13 cellular contexts compared by ENCODE assay signal in genomic region chr2:1856922-1857321, GRCh38.
A peak's percentile ranks its signal among the peaks of the same experiment; 100 is the strongest.
DNase-seq lines count a peak whose midpoint lies in the region; ATAC-seq and TF ChIP-seq lines count a peak whose summit lies in the region.
"Had no signal": no experiment of that assay in that cellular context is flagged by ENCODE, and none has a peak within 500 bp of the region (broad histone marks: within the 10 kb centered on the region; RNA-seq: fewer than 3 reads in every experiment).

No MANE protein-coding gene starts in this region.

- H3K27ac ChIP-seq in HCT116 (ENCODE audit: low read depth, low read length) (no peak overlapping the region), foreskin keratinocyte (no peak overlapping the region), ovary (no peak overlapping the region)
- no peak overlapping the region for H3K27ac ChIP-seq in effector memory CD4-positive, alpha-beta T cell (ENCODE audit: insufficient read depth, low read length, poor library complexity, severe bottlenecking)
- no peak overlapping the region for H3K27ac ChIP-seq in naive thymus-derived CD4-positive, alpha-beta T cell (ENCODE audit: low read depth, low read length)
- H3K27ac ChIP-seq: uterus had no signal

- CTCF ChIA-PET in HCT116 (lab: Charles Lee), result no interaction called here
- CTCF ChIA-PET in naive thymus-derived CD4-positive, alpha-beta T cell (lab: Charles Lee), result no interaction called here

- no peak overlapping the region for H3K4me3 Mint-ChIP-seq in naive thymus-derived CD4-positive, alpha-beta T cell
- H3K4me3 Mint-ChIP-seq: activated CD8-positive, alpha-beta memory T cell treated with anti-CD3 and anti-CD28 coated beads, Interleukin-2, amount 10 ng/mL, durations not matched to agents 7 days and 5 days; stimulated activated naive CD8-positive, alpha-beta T cell treated with anti-CD3 and anti-CD28 coated beads, Interleukin-15, amount 100 ng/mL, for 72 hours had no signal

- TF ChIP-seq RAD21 in HCT116 (IDR thresholded peaks at IDR 0.05; ENCODE audit: low read depth), result no peak

- no peak for TF ChIP-seq CTCF in HCT116 (IDR thresholded peaks at IDR 0.05 in 2 of 3, conservative IDR thresholded peaks at IDR 0.05 in 1 of 3; ENCODE audit: borderline replicate concordance in 1 of 3, insufficient read depth in 1 of 3, low read depth in 2 of 3, low read length in 2 of 3)
- TF ChIP-seq CTCF in astrocyte of the spinal cord (IDR thresholded peaks at IDR 0.05; ENCODE audit: low read depth, low read length), result no peak
- no peak for TF ChIP-seq CTCF in foreskin keratinocyte (conservative IDR thresholded peaks at IDR 0.05)
- TF ChIP-seq CTCF in ovary (IDR thresholded peaks at IDR 0.05), result no peak

- no peaks in the 10 kb centered on the region for H4K20me1 ChIP-seq in HCT116 (ENCODE audit: insufficient read depth)

- peaks cover 0 to 6% (median 0%) of the 10 kb centered on the region in 7 donors for H3K4me1 Mint-ChIP-seq in naive thymus-derived CD4-positive, alpha-beta T cell
- H3K4me1 Mint-ChIP-seq: activated CD8-positive, alpha-beta memory T cell treated with anti-CD3 and anti-CD28 coated beads, Interleukin-2, amount 10 ng/mL, durations not matched to agents 7 days and 5 days had no signal

- no peak for TF ChIP-seq EP300 in ovary (IDR thresholded peaks at IDR 0.05)

- WGBS in ovary, 3 donors, result 63 to 70% (median 64%) methylated on average over 7 of the region's 7 CpGs

- no peak overlapping the region for H3K9ac ChIP-seq in HCT116 (ENCODE audit: low read length)

- no peak overlapping the region for H3K4me2 ChIP-seq in HCT116 (ENCODE audit: low read length)

- POLR2A ChIA-PET in HCT116 (lab: Charles Lee), result no interaction called here
- POLR2A ChIA-PET in naive thymus-derived CD4-positive, alpha-beta T cell (lab: Charles Lee), result no interaction called here

- peaks cover 34% of the 10 kb centered on the region for H3K27me3 ChIP-seq in HCT116 (ENCODE audit: insufficient read depth, low read length)
- peaks cover 8% of the 10 kb centered on the region for H3K27me3 ChIP-seq in foreskin keratinocyte
- H3K27me3 ChIP-seq in effector memory CD4-positive, alpha-beta T cell (replicated peaks; ENCODE audit: control insufficient read depth, insufficient read depth, low read length, poor library complexity, severe bottlenecking), result no peaks in the 10 kb centered on the region
- no peaks in the 10 kb centered on the region for H3K27me3 ChIP-seq in ovary
- H3K27me3 ChIP-seq in naive thymus-derived CD4-positive, alpha-beta T cell (ENCODE audit: control insufficient read depth in 2 of 2, insufficient read depth in 2 of 2, low read length in 2 of 2), result no peaks in the 10 kb centered on the region
- H3K27me3 ChIP-seq: uterus had no signal

- H3K4me3 ChIP-seq in HCT116 (replicated peaks in 1 of 2; ENCODE audit: low read depth in 1 of 2, low read length in 2 of 2) (no peak overlapping the region), astrocyte of the spinal cord (ENCODE audit: low read depth, low read length) (no peak overlapping the region), ovary (no peak overlapping the region)
- H3K4me3 ChIP-seq in effector memory CD4-positive, alpha-beta T cell (ENCODE audit: insufficient read depth, low read depth, low read length, poor library complexity, severe bottlenecking), result no peak overlapping the region
- no peak overlapping the region for H3K4me3 ChIP-seq in naive thymus-derived CD4-positive, alpha-beta T cell (ENCODE audit: low read length)
- H3K4me3 ChIP-seq: uterus had no signal

- no peaks in the 10 kb centered on the region for H3K9me3 ChIP-seq in HCT116 (ENCODE audit: control insufficient read depth in 1 of 2, insufficient read depth in 1 of 2, low read depth in 1 of 2, low read length in 2 of 2)
- H3K9me3 ChIP-seq in effector memory CD4-positive, alpha-beta T cell (ENCODE audit: control insufficient read depth, low read length), result no peaks in the 10 kb centered on the region
- no peaks in the 10 kb centered on the region for H3K9me3 ChIP-seq in ovary
- H3K9me3 ChIP-seq in naive thymus-derived CD4-positive, alpha-beta T cell (ENCODE audit: control insufficient read depth in 2 of 3, low read length in 3 of 3), result no peaks in the 10 kb centered on the region
- H3K9me3 ChIP-seq: uterus had no signal

- RAD21 ChIA-PET in HCT116 (lab: Charles Lee; ENCODE audit: low non-redundant PET in 1 of 2, low total read pairs in 2 of 2, uncharacterized antibody in 2 of 2, unreplicated experiment in 2 of 2), result no interaction called here

- no peak overlapping the region for H3K27ac Mint-ChIP-seq in naive thymus-derived CD4-positive, alpha-beta T cell
- H3K27ac Mint-ChIP-seq: activated CD8-positive, alpha-beta memory T cell treated with anti-CD3 and anti-CD28 coated beads, Interleukin-2, amount 10 ng/mL, durations not matched to agents 7 days and 5 days; nephron; stimulated activated naive CD8-positive, alpha-beta T cell treated with anti-CD3 and anti-CD28 coated beads, Interleukin-15, amount 100 ng/mL, for 72 hours had no signal

- in situ Hi-C loops in astrocyte of the spinal cord (cut with HindIII; ENCODE audit: low sequenced_read_pairs), result no loop called here

- TF ChIP-seq POLR2A in HCT116 (IDR thresholded peaks at IDR 0.05; ENCODE audit: borderline replicate concordance, extremely low read depth, insufficient read depth, insufficient read length), result no peak
- TF ChIP-seq POLR2A in ovary (IDR thresholded peaks at IDR 0.05), result no peak

- BruUV-seq in HCT116 (replicated peaks; lab: Mats Ljungman, UMichigan), result no TSS peak

- H3K9me3 Mint-ChIP-seq in naive thymus-derived CD4-positive, alpha-beta T cell, result no peaks in the 10 kb centered on the region
- H3K9me3 Mint-ChIP-seq: nephron; stimulated activated naive CD8-positive, alpha-beta T cell treated with anti-CD3 and anti-CD28 coated beads, Interleukin-15, amount 100 ng/mL, for 72 hours had no signal

- peak; percentile 24 for DNase-seq in A172 (ENCODE audit: low spot score)
- DNase-seq in HCT116 (ENCODE audit: low read depth, low spot score), result no peak
- DNase-seq in astrocyte of the spinal cord (ENCODE audit: low read depth, low spot score), result peak; percentile 25
- DNase-seq in foreskin keratinocyte, result no peak
- DNase-seq in NCI-H2029 treated with DMSO at 0.1 percent for 48 hours (lab: John Stamatoyannopoulos, UW), result no peak
- DNase-seq in effector memory CD4-positive, alpha-beta T cell, result no peak
- no peak for DNase-seq in ovary
- DNase-seq in naive thymus-derived CD4-positive, alpha-beta T cell, result no peak
- DNase-seq: activated CD8-positive, alpha-beta memory T cell treated with anti-CD3 and anti-CD28 coated beads, Interleukin-2, amount 10 ng/mL, durations not matched to agents 7 days and 5 days; DND-41; stimulated activated naive CD8-positive, alpha-beta T cell treated with anti-CD3 and anti-CD28 coated beads, Interleukin-15, amount 100 ng/mL, for 72 hours; uterus had no signal

- no peaks in the 10 kb centered on the region for H3K36me3 ChIP-seq in HCT116 (ENCODE audit: control insufficient read depth in 1 of 2, insufficient read depth in 2 of 2, low read length in 2 of 2)
- no peaks in the 10 kb centered on the region for H3K36me3 ChIP-seq in effector memory CD4-positive, alpha-beta T cell (ENCODE audit: control insufficient read depth, insufficient read depth, low read length)
- H3K36me3 ChIP-seq in ovary, result no peaks in the 10 kb centered on the region
- no peaks in the 10 kb centered on the region for H3K36me3 ChIP-seq in naive thymus-derived CD4-positive, alpha-beta T cell (ENCODE audit: control insufficient read depth in 2 of 3, insufficient read depth in 3 of 3, low read length in 3 of 3)
- H3K36me3 ChIP-seq: uterus had no signal

- H3K36me3 Mint-ChIP-seq in naive thymus-derived CD4-positive, alpha-beta T cell, result no peaks in the 10 kb centered on the region
- H3K36me3 Mint-ChIP-seq: activated CD8-positive, alpha-beta memory T cell treated with anti-CD3 and anti-CD28 coated beads, Interleukin-2, amount 10 ng/mL, durations not matched to agents 7 days and 5 days had no signal

- no peak overlapping the region for H2AFZ ChIP-seq in HCT116 (ENCODE audit: low read depth, low read length, poor library complexity, severe bottlenecking)

- no peaks in the 10 kb centered on the region for H3K9me2 ChIP-seq in HCT116 (ENCODE audit: insufficient read depth)

- no peaks in the 10 kb centered on the region for H3K79me2 ChIP-seq in HCT116 (ENCODE audit: insufficient read depth, low read length)

- peaks cover 32 to 59% (median 49%) of the 10 kb centered on the region in 5 donors for H3K27me3 Mint-ChIP-seq in naive thymus-derived CD4-positive, alpha-beta T cell

- ATAC-seq in HCT116, result peak; percentile 22; the same call in 1 of the 2 replicates
- ATAC-seq in foreskin keratinocyte, result peak; percentile 65
- ATAC-seq in naive thymus-derived CD4-positive, alpha-beta T cell, result no peak
- ATAC-seq: activated CD8-positive, alpha-beta memory T cell treated with anti-CD3 and anti-CD28 coated beads, Interleukin-2, amount 10 ng/mL, durations not matched to agents 7 days and 5 days; stimulated activated naive CD8-positive, alpha-beta T cell treated with anti-CD3 and anti-CD28 coated beads, Interleukin-15, amount 100 ng/mL, for 72 hours had no signal

- no peaks in the 10 kb centered on the region for H3K4me1 ChIP-seq in HCT116 (ENCODE audit: control insufficient read depth in 1 of 2, insufficient read depth in 2 of 2, low read length in 2 of 2)
- no peaks in the 10 kb centered on the region for H3K4me1 ChIP-seq in foreskin keratinocyte
- no peaks in the 10 kb centered on the region for H3K4me1 ChIP-seq in effector memory CD4-positive, alpha-beta T cell (ENCODE audit: control insufficient read depth, insufficient read depth, low read length, poor library complexity, severe bottlenecking)
- no peaks in the 10 kb centered on the region for H3K4me1 ChIP-seq in ovary (ENCODE audit: insufficient read depth)
- no peaks in the 10 kb centered on the region for H3K4me1 ChIP-seq in naive thymus-derived CD4-positive, alpha-beta T cell (ENCODE audit: control insufficient read depth in 2 of 2, insufficient read depth in 2 of 2, low read length in 2 of 2)
- H3K4me1 ChIP-seq: uterus had no signal

- intact Hi-C loops in HCT116 (cut with micrococcal nuclease), result no loop called here
- intact Hi-C loops in ovary (cut with DNase I), result no loop called here
- intact Hi-C loops in naive thymus-derived CD4-positive, alpha-beta T cell (cut with micrococcal nuclease), result no loop called here

TF ChIP-seq in HCT116, 20 proteins besides CTCF, POLR2A, EP300 and RAD21:
- TF ChIP-seq EZH2 (IDR thresholded peaks at IDR 0.05) (no peak), ZFX (IDR thresholded peaks at IDR 0.05) (no peak), SP1 (IDR thresholded peaks at IDR 0.05; ENCODE audit: low read depth) (no peak), MAX (IDR thresholded peaks at IDR 0.05) (no peak), EZH2phosphoT487 (IDR thresholded peaks at IDR 0.05; ENCODE audit: borderline replicate concordance) (no peak), YY1 (IDR thresholded peaks at IDR 0.05; ENCODE audit: extremely low read depth, insufficient replicate concordance, low read depth, low read length) (no peak), FOSL1 (IDR thresholded peaks at IDR 0.05; ENCODE audit: low read depth) (no peak)

Comparison
In these comparisons a context has a peak if more than half of its experiments do, and no peak if none do; other contexts are left out.
1. DNase-seq: peak in A172 (single experiment) and astrocyte of the spinal cord (single experiment); none in HCT116 (single experiment), foreskin keratinocyte (0 of 2), NCI-H2029 treated with DMSO at 0.1 percent for 48 hours (single experiment), effector memory CD4-positive, alpha-beta T cell (0 of 3), ovary (0 of 5) and naive thymus-derived CD4-positive, alpha-beta T cell (0 of 9).